Comparison of ENCODE assay signal across 12 cellular contexts in genomic region chrX:40299028-40299479, GRCh38.
DNase-seq lines count a peak whose midpoint lies in the region; ATAC-seq, FAIRE-seq and TF ChIP-seq lines count a peak whose summit lies in the region.
"Had no signal": no experiment of that assay in that cellular context is flagged by ENCODE, and none has a peak within 500 bp of the region (broad histone marks: within the 10 kb centered on the region; RNA-seq: fewer than 3 reads in every experiment).

No MANE protein-coding gene starts in this region.

- H3K79me2 ChIP-seq in astrocyte (ENCODE audit: insufficient read depth, low read length), result no peaks in the 10 kb centered on the region

- DNase-seq in HFF-Myc (ENCODE audit: extremely low read depth, low read depth) (no peak), astrocyte (ENCODE audit: low read depth) (no peak), lung microvascular endothelial cell (ENCODE audit: low read depth in 2 of 2) (peak; percentile 17 to 26), GF-D8 (lab: John Stamatoyannopoulos, UW) (no peak), NCI-H1694 treated with DMSO at 0.1 percent for 48 hours (lab: John Stamatoyannopoulos, UW) (no peak)
- DNase-seq in NK-92 treated with Interleukin-12 subunit alpha and Interleukin-12 subunit beta, amount 100 ng/mL, for 24 hours (lab: John Stamatoyannopoulos, UW), result no peak
- DNase-seq: amygdala, NCI-H1048, tibial artery had no signal

- no peak for ATAC-seq in GM21360 (IDR thresholded peaks at IDR 0.05; ENCODE audit: unreplicated experiment)
- ATAC-seq: activated CD8-positive, alpha-beta T cell treated with anti-CD3 and anti-CD28 coated beads for 36 hours had no signal

- peaks cover 2% of the 10 kb centered on the region for H3K4me1 Mint-ChIP-seq in astrocyte (ENCODE audit: low read depth, unreplicated experiment)

- no peaks in the 10 kb centered on the region for H3K36me3 Mint-ChIP-seq in astrocyte (ENCODE audit: low read depth, unreplicated experiment)

- peaks cover 22% of the 10 kb centered on the region for H3K4me1 ChIP-seq in BLaER1
- H3K4me1 ChIP-seq in astrocyte (ENCODE audit: insufficient read depth, low read length), result no peaks in the 10 kb centered on the region
- H3K4me1 ChIP-seq: tibial artery had no signal

- H2AFZ ChIP-seq in astrocyte (ENCODE audit: low read depth, low read length), result no peak overlapping the region

- H4K20me1 ChIP-seq in BLaER1 (no peaks in the 10 kb centered on the region), astrocyte (ENCODE audit: insufficient read depth, low read length) (no peaks in the 10 kb centered on the region)

- H3K27me3 ChIP-seq in BLaER1, result no peaks in the 10 kb centered on the region
- no peaks in the 10 kb centered on the region for H3K27me3 ChIP-seq in astrocyte (ENCODE audit: insufficient read depth, low read length)
- H3K27me3 ChIP-seq: tibial artery had no signal

- H3K27ac ChIP-seq in BLaER1 (no peak overlapping the region), astrocyte (ENCODE audit: low read depth, low read length) (no peak overlapping the region)
- H3K27ac ChIP-seq: tibial artery had no signal

- TF ChIP-seq CTCF in HFF-Myc (IDR thresholded peaks at IDR 0.05; ENCODE audit: low read depth, low read length, missing control alignments) (peak; percentile 13), astrocyte (IDR thresholded peaks at IDR 0.05; ENCODE audit: insufficient read depth, low read depth, low read length) (peak; percentile 3)

- no peak overlapping the region for H3K4me3 Mint-ChIP-seq in astrocyte (ENCODE audit: unreplicated experiment)
- H3K4me3 Mint-ChIP-seq: activated CD8-positive, alpha-beta T cell treated with anti-CD3 and anti-CD28 coated beads for 36 hours had no signal

- H3K27ac Mint-ChIP-seq in astrocyte (ENCODE audit: unreplicated experiment), result no peak overlapping the region
- H3K27ac Mint-ChIP-seq: activated CD8-positive, alpha-beta T cell treated with anti-CD3 and anti-CD28 coated beads for 36 hours had no signal

- H3K9me3 Mint-ChIP-seq in astrocyte (ENCODE audit: unreplicated experiment), result no peaks in the 10 kb centered on the region
- H3K9me3 Mint-ChIP-seq: activated CD8-positive, alpha-beta T cell treated with anti-CD3 and anti-CD28 coated beads for 36 hours had no signal

- no peaks in the 10 kb centered on the region for H3K36me3 ChIP-seq in BLaER1
- no peaks in the 10 kb centered on the region for H3K36me3 ChIP-seq in astrocyte (ENCODE audit: insufficient read depth, low read length)
- H3K36me3 ChIP-seq: tibial artery had no signal

- no peak for FAIRE-seq in astrocyte (lab: Jason Lieb, UNC)

- H3K4me2 ChIP-seq in BLaER1 (peak overlapping the region; percentile 35), astrocyte (ENCODE audit: low read length) (no peak overlapping the region)

- H3K4me3 ChIP-seq in BLaER1 (no peak overlapping the region), HFF-Myc (replicated peaks; ENCODE audit: low read depth, low read length) (no peak overlapping the region), astrocyte (ENCODE audit: insufficient read depth, low read depth, low read length) (no peak overlapping the region)
- H3K4me3 ChIP-seq: tibial artery had no signal

- H3K9ac ChIP-seq in BLaER1 (no peak overlapping the region), astrocyte (ENCODE audit: low read length) (no peak overlapping the region)

- no peaks in the 10 kb centered on the region for H3K9me3 ChIP-seq in BLaER1
- H3K9me3 ChIP-seq in astrocyte (ENCODE audit: insufficient read depth, low read depth, low read length), result no peaks in the 10 kb centered on the region
- H3K9me3 ChIP-seq: tibial artery had no signal

- peaks cover 13% of the 10 kb centered on the region for H3K27me3 Mint-ChIP-seq in astrocyte (ENCODE audit: low read depth, unreplicated experiment)

Comparison
In these comparisons a context has a peak if more than half of its experiments do, and no peak if none do; other contexts are left out.
1. DNase-seq: peak in lung microvascular endothelial cell (2 of 2); none in HFF-Myc (single experiment), astrocyte (single experiment), NK-92 treated with Interleukin-12 subunit alpha and Interleukin-12 subunit beta, amount 100 ng/mL, for 24 hours (single experiment), GF-D8 (single experiment) and NCI-H1694 treated with DMSO at 0.1 percent for 48 hours (single experiment).